In genomic region chr5:44387391-44387790, GRCh38 we compare ENCODE assay signal across 19 cellular contexts. TPM values are rescaled to one million over a fixed set of nuclear protein-coding genes. Genes with fewer than 3 reads are reported as not detected.
DNase-seq lines count a peak whose midpoint lies in the region; ATAC-seq and TF ChIP-seq lines count a peak whose summit lies in the region.
"Had no signal": no experiment of that assay in that cellular context is flagged by ENCODE, and none has a peak within 500 bp of the region (broad histone marks: within the 10 kb centered on the region; RNA-seq: fewer than 3 reads in every experiment).

No MANE protein-coding gene starts in this region.

- no peak for TF ChIP-seq EP300 in esophagus muscularis mucosa (IDR thresholded peaks at IDR 0.05)

- H3K27ac Mint-ChIP-seq in neural crest cell (ENCODE audit: unreplicated experiment) (no peak overlapping the region), type B pancreatic cell (peak overlapping the region; percentile 11)
- H3K27ac Mint-ChIP-seq: natural killer cell; T-helper 1 cell treated with Interleukin-12 subunit alpha and Interleukin-12 subunit beta and Interleukin-4 antibody, amounts not matched to agents 30 μg/mL and 1 μg/mL, for 36 hours had no signal

- peak overlapping the region; percentile 57 to 66 (median 57) for H3K4me3 ChIP-seq in esophagus muscularis mucosa

- ATAC-seq in HG02884 (IDR thresholded peaks at IDR 0.05; ENCODE audit: unreplicated experiment): no peak
- ATAC-seq in HG03280 (IDR thresholded peaks at IDR 0.05; ENCODE audit: unreplicated experiment): no peak
- no peak for ATAC-seq in GM19023 (IDR thresholded peaks at IDR 0.05; ENCODE audit: unreplicated experiment)
- ATAC-seq: natural killer cell, Panc1 had no signal

- 37% methylated on average over 3 of the region's 3 CpGs for WGBS in esophagus muscularis mucosa

- H3K27me3 Mint-ChIP-seq in neural crest cell (ENCODE audit: low read depth) (peaks cover 66% of the 10 kb centered on the region), type B pancreatic cell (peaks cover 72% of the 10 kb centered on the region)

- H3K36me3 ChIP-seq in esophagus muscularis mucosa: no peaks in the 10 kb centered on the region

- intact Hi-C loops in esophagus muscularis mucosa (cut with DNase I): no loop called here

- no peak for TF ChIP-seq CTCF in esophagus muscularis mucosa (IDR thresholded peaks at IDR 0.05)
- TF ChIP-seq CTCF in neural crest cell (conservative IDR thresholded peaks at IDR 0.05): no peak
- TF ChIP-seq CTCF in type B pancreatic cell (conservative IDR thresholded peaks at IDR 0.05): no peak

- no peaks in the 10 kb centered on the region for H3K9me3 ChIP-seq in esophagus muscularis mucosa

- H3K4me3 Mint-ChIP-seq in neural crest cell (peak overlapping the region; percentile 95), type B pancreatic cell (peak overlapping the region; percentile 89)
- H3K4me3 Mint-ChIP-seq: natural killer cell; T-helper 1 cell treated with Interleukin-12 subunit alpha and Interleukin-12 subunit beta and Interleukin-4 antibody, amounts not matched to agents 30 μg/mL and 1 μg/mL, for 36 hours had no signal

- TF ChIP-seq POLR2A in esophagus muscularis mucosa (IDR thresholded peaks at IDR 0.05; ENCODE audit: low read depth): no peak

- peaks cover 14 to 30% (median 21%) of the 10 kb centered on the region in 4 donors for H3K4me1 ChIP-seq in esophagus muscularis mucosa

- peaks cover 0 to 17% (median 0%) of the 10 kb centered on the region in 4 donors for H3K27me3 ChIP-seq in esophagus muscularis mucosa

- peak overlapping the region in 1 of 4 donors; percentile 80 for H3K27ac ChIP-seq in esophagus muscularis mucosa (replicated peaks in 1 of 4)
- H3K27ac ChIP-seq: HL-60 had no signal

- H3K4me1 Mint-ChIP-seq in neural crest cell (peaks cover 52% of the 10 kb centered on the region), type B pancreatic cell (ENCODE audit: unreplicated experiment) (peaks cover 50% of the 10 kb centered on the region)
- H3K4me1 Mint-ChIP-seq: natural killer cell had no signal

- H3K9me3 Mint-ChIP-seq in neural crest cell (no peaks in the 10 kb centered on the region), type B pancreatic cell (no peaks in the 10 kb centered on the region)
- H3K9me3 Mint-ChIP-seq: T-helper 1 cell treated with Interleukin-12 subunit alpha and Interleukin-12 subunit beta and Interleukin-4 antibody, amounts not matched to agents 30 μg/mL and 1 μg/mL, for 36 hours had no signal

- H3K36me3 Mint-ChIP-seq in neural crest cell (ENCODE audit: low read depth) (no peaks in the 10 kb centered on the region), type B pancreatic cell (no peaks in the 10 kb centered on the region)

- DNase-seq in OCI-M1 (lab: John Stamatoyannopoulos, UW) (peak; percentile 48), esophagus muscularis mucosa (ENCODE audit: extremely low spot score) (no peak), neural crest cell (ENCODE audit: low read depth, low spot score) (no peak), type B pancreatic cell (ENCODE audit: extremely low spot score, unreplicated experiment) (no peak)
- DNase-seq: activated CD4-positive, alpha-beta T cell treated with anti-CD3 and anti-CD28 coated beads, Interleukin-2, amount 50 U/mL, for 1 hour; amygdala; DMS53; HCEC 1CT; natural killer cell; NCI-H526; trophoblast cell had no signal

RNA-seq across cellular contexts. Expression of gene FGF10, which starts 1.8 kb away (rescaled TPM):
- total RNA-seq in esophagus muscularis mucosa (10 to 100 TPM in 1 of 4 donors, 1 to 10 TPM in 3; 3.7 to 10.4 (median 5.0) TPM), neural crest cell (3.8 and 4.5 TPM in 2 replicates), type B pancreatic cell (ENCODE audit: low replicate concordance) (1.5 and 9.8 TPM in 2 replicates)
- total RNA-seq: dermis microvascular lymphatic vessel endothelial cell, fibroblast of villous mesenchyme, natural killer cell had no signal
